Comparison of ENCODE assay signal across 10 cellular contexts in genomic region chrY:6964727-6965126, GRCh38. TPM values are rescaled to one million over a fixed set of nuclear protein-coding genes. Genes with fewer than 3 reads are reported as not detected.
DNase-seq lines count a peak whose midpoint lies in the region; ATAC-seq and TF ChIP-seq lines count a peak whose summit lies in the region.
"Had no signal": no experiment of that assay in that cellular context is flagged by ENCODE, and none has a peak within 500 bp of the region (broad histone marks: within the 10 kb centered on the region; RNA-seq: fewer than 3 reads in every experiment).

No MANE protein-coding gene starts in this region.

- WGBS in heart left ventricle, 4 donors: 2 to 4% methylated on average over 11 of the region's 11 CpGs; no CpG with 5 or more reads in 2 of the 4 donors
- no CpG with 5 or more reads among the region's 11 CpGs for WGBS in transverse colon (ENCODE audit: low coverage in 1 of 2), 2 donors

- no peak for TF ChIP-seq EP300 in transverse colon (IDR thresholded peaks at IDR 0.05; ENCODE audit: low read depth)

- TF ChIP-seq POLR2A in heart left ventricle (IDR thresholded peaks at IDR 0.05) (no peak), transverse colon (IDR thresholded peaks at IDR 0.05) (no peak)

- H3K27me3 ChIP-seq in heart left ventricle (no peaks in the 10 kb centered on the region), right atrium auricular region (no peaks in the 10 kb centered on the region), transverse colon (no peaks in the 10 kb centered on the region)

- H3K4me1 ChIP-seq in heart left ventricle (no peaks in the 10 kb centered on the region), right atrium auricular region (no peaks in the 10 kb centered on the region), transverse colon (no peaks in the 10 kb centered on the region)

- peaks cover 6% of the 10 kb centered on the region for H3K27me3 Mint-ChIP-seq in T-helper 2 cell treated with Interferon-gamma antibody and Interleukin-4, amounts not matched to agents 5 μg/mL and 100 μg/mL, for 36 hours (ENCODE audit: low read depth)
- no peaks in the 10 kb centered on the region for H3K27me3 Mint-ChIP-seq in mesothelial cell of epicardium (ENCODE audit: low read depth)

- H3K27ac Mint-ChIP-seq in T-helper 2 cell treated with Interferon-gamma antibody and Interleukin-4, amounts not matched to agents 5 μg/mL and 100 μg/mL, for 36 hours: no peak overlapping the region
- no peak overlapping the region for H3K27ac Mint-ChIP-seq in mesothelial cell of epicardium
- H3K27ac Mint-ChIP-seq: dendritic cell treated with granulocyte-macrophage colony-stimulating factor and Interleukin-4, amounts not matched to agents 40 ng/mL and 50 ng/mL, for 4 days had no signal

- H3K9me3 ChIP-seq in heart left ventricle (no peaks in the 10 kb centered on the region), right atrium auricular region (no peaks in the 10 kb centered on the region), transverse colon (no peaks in the 10 kb centered on the region)

- H3K4me3 ChIP-seq in heart left ventricle (no peak overlapping the region), right atrium auricular region (no peak overlapping the region), transverse colon (no peak overlapping the region)

- no peaks in the 10 kb centered on the region for H3K9me3 Mint-ChIP-seq in T-helper 2 cell treated with Interferon-gamma antibody and Interleukin-4, amounts not matched to agents 5 μg/mL and 100 μg/mL, for 36 hours
- H3K9me3 Mint-ChIP-seq in mesothelial cell of epicardium: no peaks in the 10 kb centered on the region
- H3K9me3 Mint-ChIP-seq: dendritic cell treated with granulocyte-macrophage colony-stimulating factor and Interleukin-4, amounts not matched to agents 40 ng/mL and 50 ng/mL, for 4 days had no signal

- in situ Hi-C loops in transverse colon (cut with MboI; ENCODE audit: low pct_ligation_motif_present in 1 of 4, low pct_unique_long_range_greater_than_20kb in 1 of 4, low sequenced_read_pairs in 3 of 4): loop anchor here in 1 of 4 donors (10.0 kb wide), 1 partner anchor 120 kb away; no protein-coding TSS in a partner anchor

- no peaks in the 10 kb centered on the region for H3K36me3 Mint-ChIP-seq in T-helper 2 cell treated with Interferon-gamma antibody and Interleukin-4, amounts not matched to agents 5 μg/mL and 100 μg/mL, for 36 hours (ENCODE audit: low read depth)
- no peaks in the 10 kb centered on the region for H3K36me3 Mint-ChIP-seq in mesothelial cell of epicardium

- H3K36me3 ChIP-seq in heart left ventricle: no peaks in the 10 kb centered on the region
- H3K36me3 ChIP-seq in right atrium auricular region: no peaks in the 10 kb centered on the region
- H3K36me3 ChIP-seq in transverse colon: no peaks in the 10 kb centered on the region

- TF ChIP-seq CTCF in heart left ventricle (IDR thresholded peaks at IDR 0.05) (peak in 8 of 12 donors; percentile 38 to 70 (median 58)), right atrium auricular region (IDR thresholded peaks at IDR 0.05) (no peak), transverse colon (IDR thresholded peaks at IDR 0.05) (peak in 4 of 5 experiments; percentile 60 to 76 (median 66)), mesothelial cell of epicardium (IDR thresholded peaks at IDR 0.05; ENCODE audit: unreplicated experiment) (no peak)

- no peak overlapping the region for H3K4me3 Mint-ChIP-seq in T-helper 2 cell treated with Interferon-gamma antibody and Interleukin-4, amounts not matched to agents 5 μg/mL and 100 μg/mL, for 36 hours
- no peak overlapping the region for H3K4me3 Mint-ChIP-seq in mesothelial cell of epicardium
- H3K4me3 Mint-ChIP-seq: dendritic cell treated with granulocyte-macrophage colony-stimulating factor and Interleukin-4, amounts not matched to agents 40 ng/mL and 50 ng/mL, for 4 days had no signal

- H3K4me1 Mint-ChIP-seq in T-helper 2 cell treated with Interferon-gamma antibody and Interleukin-4, amounts not matched to agents 5 μg/mL and 100 μg/mL, for 36 hours (ENCODE audit: low read depth): peaks cover 3% of the 10 kb centered on the region
- H3K4me1 Mint-ChIP-seq in mesothelial cell of epicardium: no peaks in the 10 kb centered on the region

- ATAC-seq in heart left ventricle (no peak), HG03520 (IDR thresholded peaks at IDR 0.05; ENCODE audit: unreplicated experiment) (no peak)

- H3K27ac ChIP-seq in heart left ventricle (no peak overlapping the region), right atrium auricular region (no peak overlapping the region), transverse colon (no peak overlapping the region)

- intact Hi-C loops in heart left ventricle (cut with DNase I) (loop anchor here in 8 of 10 donors (2.0 to 10.0 kb wide), 4 partner anchors 118 to 123 kb away; no protein-coding TSS in a partner anchor), transverse colon (cut with DNase I; ENCODE audit: low total_unique reads) (no loop called here)

- peak in 1 of 5 donors; percentile 5 for DNase-seq in heart left ventricle
- no peak for DNase-seq in right atrium auricular region (ENCODE audit: low spot score)
- DNase-seq in T-helper 2 cell treated with Interferon-gamma antibody and Interleukin-4, amounts not matched to agents 5 μg/mL and 100 μg/mL, for 36 hours (ENCODE audit: low spot score): peak; percentile 3
- DNase-seq in germinal center (ENCODE audit: low spot score): peak; percentile 1
- DNase-seq in transverse colon: no peak
- DNase-seq in NK-92 treated with Interleukin-12 subunit alpha and Interleukin-12 subunit beta, amount 100 ng/mL, for 24 hours (lab: John Stamatoyannopoulos, UW): no peak
- DNase-seq in mesothelial cell of epicardium (ENCODE audit: low spot score in 2 of 2, unreplicated experiment in 2 of 2): no peak

RNA-seq across cellular contexts. Expression of gene AMELY, which starts 53.2 kb away (rescaled TPM):
- total RNA-seq in heart left ventricle (not detected), right atrium auricular region (not detected), transverse colon (not detected), mesothelial cell of epicardium (not detected in 3 replicates)
- polyA plus RNA-seq in heart left ventricle: not detected
- total RNA-seq: temporal lobe had no signal

RNA-seq across cellular contexts. Expression of gene TBL1Y, which starts 54.2 kb away (rescaled TPM):
- total RNA-seq in heart left ventricle (under 1 TPM in 1 of 9 donors, not detected in 8; 0.25 TPM), right atrium auricular region (not detected), transverse colon (under 1 TPM in 1 of 4 donors, not detected in 3; 0.68 TPM), mesothelial cell of epicardium (not detected in 3 replicates)
- polyA plus RNA-seq in heart left ventricle: not detected
- total RNA-seq: temporal lobe had no signal

Comparison
In these comparisons a context has a peak if more than half of its experiments do, and no peak if none do; other contexts are left out.
1. CTCF ChIP-seq: peak in heart left ventricle (8 of 12) and transverse colon (4 of 5); none in right atrium auricular region (0 of 2) and mesothelial cell of epicardium (single experiment).
2. DNase-seq: peak in T-helper 2 cell treated with Interferon-gamma antibody and Interleukin-4, amounts not matched to agents 5 μg/mL and 100 μg/mL, for 36 hours (single experiment) and germinal center (single experiment); none in right atrium auricular region (single experiment), transverse colon (single experiment), NK-92 treated with Interleukin-12 subunit alpha and Interleukin-12 subunit beta, amount 100 ng/mL, for 24 hours (single experiment) and mesothelial cell of epicardium (0 of 2).